In the genomic region with DNA sequence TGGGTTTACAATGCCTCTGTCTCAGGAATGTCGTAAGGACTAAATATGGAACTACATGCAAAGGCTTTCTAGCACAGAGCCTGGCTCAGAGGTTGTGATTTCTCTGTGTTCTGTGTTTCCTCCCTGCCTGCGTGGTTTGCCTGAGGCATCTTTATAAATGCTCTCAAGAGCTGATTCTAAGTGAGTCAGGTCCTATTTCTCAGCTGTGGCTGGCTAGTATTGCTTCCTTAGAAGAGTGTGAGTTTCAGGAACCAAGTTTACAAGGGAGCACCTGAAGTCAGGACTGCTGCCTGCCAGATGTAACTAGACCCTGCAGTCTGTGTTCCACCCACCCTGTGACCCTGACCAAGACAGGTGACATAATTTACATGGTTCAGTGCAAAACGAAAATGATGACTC, we compare ENCODE assay signal across 13 cellular contexts. TPM values are rescaled to one million over a fixed set of nuclear protein-coding genes. Genes with fewer than 3 reads are reported as not detected.
A peak's percentile ranks its signal among the peaks of the same experiment; 100 is the strongest.
DNase-seq lines count a peak whose midpoint lies in the region; TF ChIP-seq lines count a peak whose summit lies in the region.
"Had no signal": no experiment of that assay in that cellular context is flagged by ENCODE, and none has a peak within 500 bp of the region (broad histone marks: within the 10 kb centered on the region; RNA-seq: fewer than 3 reads in every experiment).

No MANE protein-coding gene starts in this region.

- peaks cover 7% of the 10 kb centered on the region for H3K27me3 Mint-ChIP-seq in HFFc6 (ENCODE audit: insufficient read depth)

- no peaks in the 10 kb centered on the region for H3K36me3 Mint-ChIP-seq in HFFc6 (ENCODE audit: low read depth)
- H3K36me3 Mint-ChIP-seq: CD4-positive, alpha-beta memory T cell had no signal

- no peaks in the 10 kb centered on the region for H3K9me3 Mint-ChIP-seq in HFFc6
- H3K9me3 Mint-ChIP-seq: CD4-positive, alpha-beta memory T cell had no signal

- no peak for TF ChIP-seq CTCF in HFFc6 (IDR thresholded peaks at IDR 0.05)

- peaks cover 12% of the 10 kb centered on the region; the same call in 1 of the 2 replicates for H3K4me1 Mint-ChIP-seq in HFFc6 (ENCODE audit: low read depth)
- H3K4me1 Mint-ChIP-seq: CD4-positive, alpha-beta memory T cell had no signal

- H3K4me3 Mint-ChIP-seq in HFFc6: no peak overlapping the region
- H3K4me3 Mint-ChIP-seq: CD4-positive, alpha-beta memory T cell had no signal

- peak; percentile 82 for DNase-seq in CD1c-positive myeloid dendritic cell (ENCODE audit: extremely low spot score)
- peak; percentile 61 for DNase-seq in HFFc6
- peak; percentile 86 for DNase-seq in RPMI8226
- peak; percentile 92 for DNase-seq in islet precursor cell
- no peak for DNase-seq in DMS153 (lab: John Stamatoyannopoulos, UW)
- no peak for DNase-seq in NCI-H82 treated with DMSO at 0.1 percent for 48 hours (lab: John Stamatoyannopoulos, UW; ENCODE audit: unreplicated experiment)
- no peak for DNase-seq in NCI-H510A treated with DMSO at 0.1 percent for 48 hours (lab: John Stamatoyannopoulos, UW)
- DNase-seq in stimulated activated CD4-positive, alpha-beta T cell treated with anti-CD3 and anti-CD28 coated beads, Interleukin-2, amount 100 ng/mL, for 48 hours: no peak
- DNase-seq: activated T-cell treated with anti-CD3 and anti-CD28 coated beads, Interleukin-2, amount 50 U/mL, for 1 hour; CD4-positive, alpha-beta memory T cell; OCI-M1; right cardiac atrium; uterus had no signal

- no peak overlapping the region; the same call in 1 of the 2 replicates for H3K27ac Mint-ChIP-seq in HFFc6
- H3K27ac Mint-ChIP-seq: CD4-positive, alpha-beta memory T cell had no signal

RNA-seq across cellular contexts. Expression of gene CCL1, which starts 8.0 kb away (rescaled TPM):
- under 1 TPM in 1 of 6 experiments, not detected in 5; 0.55 TPM for total RNA-seq in HFFc6 (2021; fragmentation: NEBNext Ultra II Directional; extraction: Animal tissue kit (Norgen Biotek cat#: 25700))
- total RNA-seq: CD4-positive, alpha-beta memory T cell; right cardiac atrium; uterus had no signal

RNA-seq across cellular contexts. Expression of gene CCL13, which starts 14.7 kb away (rescaled TPM):
- not detected for total RNA-seq in HFFc6 (2021; fragmentation: NEBNext Ultra II Directional; extraction: Animal tissue kit (Norgen Biotek cat#: 25700))
- total RNA-seq: CD4-positive, alpha-beta memory T cell had no signal

RNA-seq across cellular contexts. Expression of gene CCL8, which starts 51.8 kb away (rescaled TPM):
- not detected for total RNA-seq in HFFc6 (2021; fragmentation: NEBNext Ultra II Directional; extraction: Animal tissue kit (Norgen Biotek cat#: 25700))
- total RNA-seq: CD4-positive, alpha-beta memory T cell had no signal

Comparison
In these comparisons a context has a peak if more than half of its experiments do, and no peak if none do; other contexts are left out.
1. DNase-seq: peak in CD1c-positive myeloid dendritic cell (single experiment), HFFc6 (single experiment), RPMI8226 (single experiment) and islet precursor cell (single experiment); none in DMS153 (single experiment), NCI-H82 treated with DMSO at 0.1 percent for 48 hours (single experiment), NCI-H510A treated with DMSO at 0.1 percent for 48 hours (single experiment) and stimulated activated CD4-positive, alpha-beta T cell treated with anti-CD3 and anti-CD28 coated beads, Interleukin-2, amount 100 ng/mL, for 48 hours (0 of 2).